8 cellular contexts compared by ENCODE assay signal in genomic region chr20:1324598-1325172, GRCh38. TPM values are rescaled to one million over a fixed set of nuclear protein-coding genes. Genes with fewer than 3 reads are reported as not detected.
DNase-seq lines count a peak whose midpoint lies in the region; ATAC-seq and TF ChIP-seq lines count a peak whose summit lies in the region.

No MANE protein-coding gene starts in this region.

- H3K9me3 Mint-ChIP-seq in Caco-2 (ENCODE audit: unreplicated experiment) = no peaks in the 10 kb centered on the region

- no peaks in the 10 kb centered on the region for H3K9me3 ChIP-seq in Caco-2
- H3K9me3 ChIP-seq in MM.1S (replicated peaks; ENCODE audit: insufficient read depth, low read length) = no peaks in the 10 kb centered on the region
- no peaks in the 10 kb centered on the region for H3K9me3 ChIP-seq in mucosa of descending colon

- H3K79me2 ChIP-seq in MM.1S (ENCODE audit: low read length) = peaks cover 43% of the 10 kb centered on the region

- H2AFZ ChIP-seq in MM.1S (ENCODE audit: low read length) = peak overlapping the region; percentile 54

- H3K4me1 ChIP-seq in Caco-2 (peaks cover 31% of the 10 kb centered on the region), MM.1S (ENCODE audit: low read length) (peaks cover 13% of the 10 kb centered on the region), mucosa of descending colon (ENCODE audit: low read depth) (peaks cover 29% of the 10 kb centered on the region)

- peak overlapping the region; percentile 96 for H3K9ac ChIP-seq in MM.1S (ENCODE audit: low read length)

- H3K4me2 ChIP-seq in MM.1S (ENCODE audit: low read depth, low read length) = peak overlapping the region; percentile 57

- H3K9me2 ChIP-seq in MM.1S (replicated peaks; ENCODE audit: insufficient read depth, low read length) = no peaks in the 10 kb centered on the region

- intact Hi-C loops in Caco-2 (cut with micrococcal nuclease; ENCODE audit: unreplicated experiment) = loop anchor here (1.0 to 5.0 kb wide), 2 partner anchors 68 to 146 kb away; partner anchors contain the start of gene FKBP1A
- intact Hi-C loops in mucosa of descending colon (cut with DNase I, micrococcal nuclease) = loop anchor here (5.0 kb wide), 2 partner anchors 53 to 68 kb away; partner anchors contain the start of gene FKBP1A (in 1 of the 2)

- CTCF ChIA-PET in Caco-2 (lab: Charles Lee) = interaction anchor here (1.1 to 1.5 kb wide), 2 partner anchors 59 to 74 kb away, joined by 3 to 4 read pairs; no protein-coding TSS in a partner anchor

- H3K4me3 ChIP-seq in Caco-2 (ENCODE audit: low read depth, low read length) = peak overlapping the region; percentile 72
- H3K4me3 ChIP-seq in MM.1S (ENCODE audit: low read length) = peak overlapping the region; percentile 81
- peak overlapping the region; percentile 88 for H3K4me3 ChIP-seq in choroid plexus epithelial cell (ENCODE audit: low read depth, low read length)
- peak overlapping the region; percentile 60 for H3K4me3 ChIP-seq in mucosa of descending colon

- H4K20me1 ChIP-seq in MM.1S (ENCODE audit: insufficient read depth, low read length) = no peaks in the 10 kb centered on the region

- no peak overlapping the region for H3K4me3 Mint-ChIP-seq in Caco-2 (ENCODE audit: unreplicated experiment)

- DNase-seq in Caco-2 = peak in 1 of 2 experiments; percentile 21
- DNase-seq in MM.1S = no peak
- DNase-seq in choroid plexus epithelial cell (ENCODE audit: low read depth) = peak; percentile 70
- no peak for DNase-seq in mucosa of descending colon
- DNase-seq in globus pallidus (ENCODE audit: low spot score) = no peak
- no peak for DNase-seq in MV-4-11 (lab: John Stamatoyannopoulos, UW)

- H3K27ac Mint-ChIP-seq in Caco-2 (ENCODE audit: unreplicated experiment) = no peak overlapping the region

- no peaks in the 10 kb centered on the region for H3F3A ChIP-seq in MM.1S (ENCODE audit: insufficient read depth, low read length)

- BruUV-seq in Caco-2 (replicated peaks; lab: Mats Ljungman, UMichigan) = no TSS peak

- H3K4me1 Mint-ChIP-seq in Caco-2 (ENCODE audit: low read depth, unreplicated experiment) = peaks cover 13% of the 10 kb centered on the region

- H3K36me3 Mint-ChIP-seq in Caco-2 (ENCODE audit: insufficient read depth, unreplicated experiment) = peaks cover 9% of the 10 kb centered on the region

- TF ChIP-seq CTCF in Caco-2 (IDR thresholded peaks at IDR 0.05; ENCODE audit: insufficient read depth in 1 of 2, low read depth in 1 of 2, low read length in 1 of 2, severe bottlenecking in 1 of 2, unreplicated experiment in 1 of 2) = no peak
- TF ChIP-seq CTCF in MM.1S (IDR thresholded peaks at IDR 0.05; ENCODE audit: low read length) = no peak
- no peak for TF ChIP-seq CTCF in choroid plexus epithelial cell (conservative IDR thresholded peaks at IDR 0.05; ENCODE audit: low read depth, low read length)
- TF ChIP-seq CTCF in mucosa of descending colon (IDR thresholded peaks at IDR 0.05) = no peak

- POLR2A ChIA-PET in Caco-2 (lab: Charles Lee) = interaction anchor here (1.3 to 1.5 kb wide), 2 partner anchors 59 to 75 kb away, joined by 7 to 8 read pairs; no protein-coding TSS in a partner anchor

- peaks cover 2% of the 10 kb centered on the region for H3K27me3 Mint-ChIP-seq in Caco-2 (ENCODE audit: insufficient read depth, unreplicated experiment)

- ATAC-seq in mucosa of descending colon (no peak), HG03571 (IDR thresholded peaks at IDR 0.05; ENCODE audit: unreplicated experiment) (no peak), HG03139 (IDR thresholded peaks at IDR 0.05; ENCODE audit: unreplicated experiment) (no peak)

- peak overlapping the region; percentile 74; the same call in 1 of the 2 replicates for H3K27ac ChIP-seq in MM.1S (ENCODE audit: low read length)

- H3K27me3 ChIP-seq in Caco-2 (replicated peaks; ENCODE audit: control insufficient read depth, insufficient read depth, low read length) = no peaks in the 10 kb centered on the region
- H3K27me3 ChIP-seq in MM.1S (replicated peaks; ENCODE audit: insufficient read depth, low read length) = no peaks in the 10 kb centered on the region

- H3K36me3 ChIP-seq in Caco-2 (ENCODE audit: control insufficient read depth, insufficient read depth, low read length) (no peaks in the 10 kb centered on the region), MM.1S (replicated peaks; ENCODE audit: insufficient read depth, low read length) (no peaks in the 10 kb centered on the region), mucosa of descending colon (ENCODE audit: low read depth) (no peaks in the 10 kb centered on the region)

RNA-seq across cellular contexts. Expression of gene SDCBP2, which starts 4.3 kb away (rescaled TPM):
- 1.4 and 2.0 TPM in 2 replicates for total RNA-seq in Caco-2 (2022)
- total RNA-seq in mucosa of descending colon = 100 to 1,000 TPM; 165 to 447 (median 320) TPM

RNA-seq across cellular contexts. Expression of gene SNPH, which starts 58.6 kb away (rescaled TPM):
- total RNA-seq in Caco-2 (2022) (0.28 and 0.36 TPM in 2 replicates), mucosa of descending colon (10 to 100 TPM in 1 of 3 donors, 1 to 10 TPM in 2; 1.1 to 11.7 (median 2.2) TPM)

Comparison
In these comparisons a context has a peak if more than half of its experiments do, and no peak if none do; other contexts are left out.
1. RNA of gene SDCBP2, which starts 4.3 kb away (total RNA-seq): 165 to 447 TPM in mucosa of descending colon; 1.4 to 2.0 TPM in Caco-2; every median in the first group is over 10 times any median in the second.
2. Peak in every context shown above with its lines, with median percentiles within 50 percentile points of each other: H3K4me3 ChIP-seq.